ENCODE assay signal across 19 cellular contexts in the genomic region with DNA sequence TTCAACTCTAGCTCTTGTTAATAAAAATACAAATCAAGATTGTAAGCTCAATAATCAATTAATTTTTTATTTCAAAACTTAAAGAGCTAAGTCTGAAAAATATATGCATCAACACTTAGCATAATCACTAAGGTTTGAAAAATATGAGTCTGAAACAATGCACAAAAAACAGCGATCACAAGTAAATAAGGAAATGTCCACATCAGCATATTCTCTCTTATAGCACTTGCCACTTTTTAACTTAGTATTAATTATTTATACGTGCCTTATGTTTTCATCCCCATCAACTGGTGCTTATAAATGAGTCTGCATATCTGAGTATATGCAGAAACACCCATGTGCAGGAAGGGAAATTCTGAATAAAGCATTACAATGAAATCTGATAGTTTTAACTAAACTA.
"Had no signal": no experiment of that assay in that cellular context is flagged by ENCODE, and none has a peak within 500 bp of the region (broad histone marks: within the 10 kb centered on the region; RNA-seq: fewer than 3 reads in every experiment).

No MANE protein-coding gene starts in this region.

- H3K9ac ChIP-seq: SK-N-SH had no signal

- H3K4me2 ChIP-seq: SK-N-SH had no signal

- DNase-seq: KBM-7, MV-4-11, NCI-H1048, NCI-H1105, NCI-H1417, NCI-H1436 treated with DMSO at 0.1 percent for 48 hours, NCI-H1694, NCI-H187 treated with DMSO at 0.1 percent for 48 hours, NCI-H2029 treated with DMSO at 0.1 percent for 48 hours, NCI-H2171 treated with DMSO at 0.1 percent for 48 hours, NCI-H345, NCI-H510A, NCI-H524 treated with DMSO at 0.1 percent for 48 hours, NCI-H69, NCI-H774, RPMI8226, SHP77, SK-N-SH, SW 1271 had no signal

- H3K9me3 ChIP-seq: SK-N-SH had no signal
